In the genomic region with DNA sequence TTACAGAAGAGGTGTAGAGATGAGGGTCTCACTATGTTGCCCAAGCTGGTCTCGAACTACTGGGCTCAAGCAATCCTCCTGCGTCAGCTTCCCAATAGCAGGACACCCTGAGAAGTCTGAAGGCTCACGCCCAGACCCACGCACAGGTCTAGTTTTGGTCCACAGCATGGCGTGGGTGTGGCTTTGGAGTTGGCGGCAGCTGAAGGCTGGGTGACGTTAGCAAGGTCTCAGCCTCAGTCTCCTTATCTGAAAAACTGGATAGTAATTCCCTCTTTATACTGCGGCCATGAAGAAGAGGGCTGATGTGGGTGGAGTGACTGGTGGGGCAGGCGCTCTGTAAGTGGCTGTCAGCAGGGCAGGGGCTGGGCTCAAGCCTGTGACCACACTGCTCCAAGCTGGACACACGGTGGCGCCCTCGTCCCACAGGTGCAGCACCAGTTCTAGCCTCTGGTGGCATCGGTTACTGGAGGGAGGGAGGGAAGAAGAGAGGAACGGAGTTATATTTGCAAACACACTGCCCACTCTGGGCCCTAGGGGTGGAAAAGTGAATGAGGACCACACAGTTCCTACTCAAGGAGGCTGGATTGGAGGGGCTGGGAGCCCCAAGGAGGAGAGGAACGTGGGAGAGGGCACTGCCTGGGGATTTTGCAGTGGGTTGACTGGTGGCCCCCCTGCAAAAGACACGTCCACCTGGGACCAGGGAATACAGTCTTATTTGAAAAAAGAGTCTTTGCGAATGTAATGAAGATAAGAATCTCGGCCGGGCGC, we compare ENCODE assay signal across 1 cellular context.
TF ChIP-seq lines count a peak whose summit lies in the region.

No MANE protein-coding gene starts in this region.

TF ChIP-seq in HEK293, 187 proteins besides CTCF, POLR2A, EP300 and RAD21 (continued from another document and continues in another):
- TF ChIP-seq, protein P1, sequence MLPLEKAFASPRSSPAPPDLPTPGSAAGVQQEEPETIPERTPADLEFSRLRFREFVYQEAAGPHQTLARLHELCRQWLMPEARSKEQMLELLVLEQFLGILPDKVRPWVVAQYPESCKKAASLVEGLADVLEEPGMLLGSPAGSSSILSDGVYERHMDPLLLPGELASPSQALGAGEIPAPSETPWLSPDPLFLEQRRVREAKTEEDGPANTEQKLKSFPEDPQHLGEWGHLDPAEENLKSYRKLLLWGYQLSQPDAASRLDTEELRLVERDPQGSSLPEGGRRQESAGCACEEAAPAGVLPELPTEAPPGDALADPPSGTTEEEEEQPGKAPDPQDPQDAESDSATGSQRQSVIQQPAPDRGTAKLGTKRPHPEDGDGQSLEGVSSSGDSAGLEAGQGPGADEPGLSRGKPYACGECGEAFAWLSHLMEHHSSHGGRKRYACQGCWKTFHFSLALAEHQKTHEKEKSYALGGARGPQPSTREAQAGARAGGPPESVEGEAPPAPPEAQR (tag by site-specific recombination; IDR thresholded peaks at IDR 0.05) = no peak
- TF ChIP-seq, protein P2, sequence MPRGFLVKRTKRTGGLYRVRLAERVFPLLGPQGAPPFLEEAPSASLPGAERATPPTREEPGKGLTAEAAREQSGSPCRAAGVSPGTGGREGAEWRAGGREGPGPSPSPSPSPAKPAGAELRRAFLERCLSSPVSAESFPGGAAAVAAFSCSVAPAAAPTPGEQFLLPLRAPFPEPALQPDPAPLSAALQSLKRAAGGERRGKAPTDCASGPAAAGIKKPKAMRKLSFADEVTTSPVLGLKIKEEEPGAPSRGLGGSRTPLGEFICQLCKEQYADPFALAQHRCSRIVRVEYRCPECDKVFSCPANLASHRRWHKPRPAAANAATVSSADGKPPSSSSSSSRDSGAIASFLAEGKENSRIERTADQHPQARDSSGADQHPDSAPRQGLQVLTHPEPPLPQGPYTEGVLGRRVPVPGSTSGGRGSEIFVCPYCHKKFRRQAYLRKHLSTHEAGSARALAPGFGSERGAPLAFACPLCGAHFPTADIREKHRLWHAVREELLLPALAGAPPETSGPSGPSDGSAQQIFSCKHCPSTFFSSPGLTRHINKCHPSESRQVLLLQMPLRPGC (tag by site-specific recombination; IDR thresholded peaks at IDR 0.05) = no peak; the same call in 1 of the 2 replicates
- no peak for TF ChIP-seq ZNF830 (tag by site-specific recombination; IDR thresholded peaks at IDR 0.05; ENCODE audit: low read depth)
- TF ChIP-seq, protein P3, sequence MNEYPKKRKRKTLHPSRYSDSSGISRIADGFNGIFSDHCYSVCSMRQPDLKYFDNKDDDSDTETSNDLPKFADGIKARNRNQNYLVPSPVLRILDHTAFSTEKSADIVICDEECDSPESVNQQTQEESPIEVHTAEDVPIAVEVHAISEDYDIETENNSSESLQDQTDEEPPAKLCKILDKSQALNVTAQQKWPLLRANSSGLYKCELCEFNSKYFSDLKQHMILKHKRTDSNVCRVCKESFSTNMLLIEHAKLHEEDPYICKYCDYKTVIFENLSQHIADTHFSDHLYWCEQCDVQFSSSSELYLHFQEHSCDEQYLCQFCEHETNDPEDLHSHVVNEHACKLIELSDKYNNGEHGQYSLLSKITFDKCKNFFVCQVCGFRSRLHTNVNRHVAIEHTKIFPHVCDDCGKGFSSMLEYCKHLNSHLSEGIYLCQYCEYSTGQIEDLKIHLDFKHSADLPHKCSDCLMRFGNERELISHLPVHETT (tag by site-specific recombination; IDR thresholded peaks at IDR 0.05) = peak; percentile 54; the same call in 1 of the 2 replicates
- peak; percentile 100 for TF ChIP-seq ZNF654 (tag by site-specific recombination; IDR thresholded peaks at IDR 0.05; ENCODE audit: low read depth)
- TF ChIP-seq ZNF423 (tag by site-specific recombination; IDR thresholded peaks at IDR 0.05) = no peak
- TF ChIP-seq ZNF132 (tag by site-specific recombination; IDR thresholded peaks at IDR 0.05; ENCODE audit: borderline replicate concordance) = no peak
- peak; percentile 48 for TF ChIP-seq SP3 (tag by site-specific recombination; IDR thresholded peaks at IDR 0.05)
- TF ChIP-seq ZNF366 (tag by site-specific recombination; conservative IDR thresholded peaks at IDR 0.05) = peak; percentile 98
- TF ChIP-seq, protein P4, sequence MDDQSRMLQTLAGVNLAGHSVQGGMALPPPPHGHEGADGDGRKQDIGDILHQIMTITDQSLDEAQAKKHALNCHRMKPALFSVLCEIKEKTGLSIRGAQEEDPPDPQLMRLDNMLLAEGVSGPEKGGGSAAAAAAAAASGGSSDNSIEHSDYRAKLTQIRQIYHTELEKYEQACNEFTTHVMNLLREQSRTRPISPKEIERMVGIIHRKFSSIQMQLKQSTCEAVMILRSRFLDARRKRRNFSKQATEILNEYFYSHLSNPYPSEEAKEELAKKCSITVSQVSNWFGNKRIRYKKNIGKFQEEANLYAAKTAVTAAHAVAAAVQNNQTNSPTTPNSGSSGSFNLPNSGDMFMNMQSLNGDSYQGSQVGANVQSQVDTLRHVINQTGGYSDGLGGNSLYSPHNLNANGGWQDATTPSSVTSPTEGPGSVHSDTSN (CRISPR knock-in tag; IDR thresholded peaks at IDR 0.05) = no peak; the same call in 1 of the 2 replicates
- no peak for TF ChIP-seq ZFP3 (tag by site-specific recombination; IDR thresholded peaks at IDR 0.05; ENCODE audit: low read depth)
- TF ChIP-seq GLIS1 (tag by site-specific recombination; IDR thresholded peaks at IDR 0.05) = peak; percentile 56
- no peak for TF ChIP-seq KLF1 (tag by site-specific recombination; IDR thresholded peaks at IDR 0.05)
- TF ChIP-seq ZNF266 (tag by site-specific recombination; IDR thresholded peaks at IDR 0.05; ENCODE audit: low read depth) = no peak
- no peak for TF ChIP-seq ZNF747 (tag by site-specific recombination; IDR thresholded peaks at IDR 0.05)
- TF ChIP-seq ZNF48 (tag by site-specific recombination; IDR thresholded peaks at IDR 0.05) = no peak
- no peak for TF ChIP-seq IKZF3 (tag by site-specific recombination; IDR thresholded peaks at IDR 0.05)
- no peak for TF ChIP-seq OSR2 (tag by site-specific recombination; IDR thresholded peaks at IDR 0.05)
- TF ChIP-seq, protein P5, sequence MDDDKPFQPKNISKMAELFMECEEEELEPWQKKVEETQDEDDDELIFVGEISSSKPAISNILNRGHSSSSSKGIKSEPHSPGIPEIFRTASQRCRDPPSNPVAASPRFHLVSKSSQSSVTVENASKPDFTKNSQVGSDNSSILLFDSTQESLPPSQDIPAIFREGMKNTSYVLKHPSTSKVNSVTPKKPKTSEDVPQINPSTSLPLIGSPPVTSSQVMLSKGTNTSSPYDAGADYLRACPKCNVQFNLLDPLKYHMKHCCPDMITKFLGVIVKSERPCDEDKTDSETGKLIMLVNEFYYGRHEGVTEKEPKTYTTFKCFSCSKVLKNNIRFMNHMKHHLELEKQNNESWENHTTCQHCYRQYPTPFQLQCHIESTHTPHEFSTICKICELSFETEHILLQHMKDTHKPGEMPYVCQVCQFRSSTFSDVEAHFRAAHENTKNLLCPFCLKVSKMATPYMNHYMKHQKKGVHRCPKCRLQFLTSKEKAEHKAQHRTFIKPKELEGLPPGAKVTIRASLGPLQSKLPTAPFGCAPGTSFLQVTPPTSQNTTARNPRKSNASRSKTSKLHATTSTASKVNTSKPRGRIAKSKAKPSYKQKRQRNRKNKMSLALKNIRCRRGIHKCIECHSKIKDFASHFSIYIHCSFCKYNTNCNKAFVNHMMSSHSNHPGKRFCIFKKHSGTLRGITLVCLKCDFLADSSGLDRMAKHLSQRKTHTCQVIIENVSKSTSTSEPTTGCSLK (tag by site-specific recombination; IDR thresholded peaks at IDR 0.05) = no peak
- TF ChIP-seq, protein P6, sequence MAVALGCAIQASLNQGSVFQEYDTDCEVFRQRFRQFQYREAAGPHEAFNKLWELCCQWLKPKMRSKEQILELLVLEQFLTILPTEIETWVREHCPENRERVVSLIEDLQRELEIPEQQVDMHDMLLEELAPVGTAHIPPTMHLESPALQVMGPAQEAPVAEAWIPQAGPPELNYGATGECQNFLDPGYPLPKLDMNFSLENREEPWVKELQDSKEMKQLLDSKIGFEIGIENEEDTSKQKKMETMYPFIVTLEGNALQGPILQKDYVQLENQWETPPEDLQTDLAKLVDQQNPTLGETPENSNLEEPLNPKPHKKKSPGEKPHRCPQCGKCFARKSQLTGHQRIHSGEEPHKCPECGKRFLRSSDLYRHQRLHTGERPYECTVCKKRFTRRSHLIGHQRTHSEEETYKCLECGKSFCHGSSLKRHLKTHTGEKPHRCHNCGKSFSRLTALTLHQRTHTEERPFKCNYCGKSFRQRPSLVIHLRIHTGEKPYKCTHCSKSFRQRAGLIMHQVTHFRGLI (tag by site-specific recombination; IDR thresholded peaks at IDR 0.05) = no peak
- TF ChIP-seq, protein P7, sequence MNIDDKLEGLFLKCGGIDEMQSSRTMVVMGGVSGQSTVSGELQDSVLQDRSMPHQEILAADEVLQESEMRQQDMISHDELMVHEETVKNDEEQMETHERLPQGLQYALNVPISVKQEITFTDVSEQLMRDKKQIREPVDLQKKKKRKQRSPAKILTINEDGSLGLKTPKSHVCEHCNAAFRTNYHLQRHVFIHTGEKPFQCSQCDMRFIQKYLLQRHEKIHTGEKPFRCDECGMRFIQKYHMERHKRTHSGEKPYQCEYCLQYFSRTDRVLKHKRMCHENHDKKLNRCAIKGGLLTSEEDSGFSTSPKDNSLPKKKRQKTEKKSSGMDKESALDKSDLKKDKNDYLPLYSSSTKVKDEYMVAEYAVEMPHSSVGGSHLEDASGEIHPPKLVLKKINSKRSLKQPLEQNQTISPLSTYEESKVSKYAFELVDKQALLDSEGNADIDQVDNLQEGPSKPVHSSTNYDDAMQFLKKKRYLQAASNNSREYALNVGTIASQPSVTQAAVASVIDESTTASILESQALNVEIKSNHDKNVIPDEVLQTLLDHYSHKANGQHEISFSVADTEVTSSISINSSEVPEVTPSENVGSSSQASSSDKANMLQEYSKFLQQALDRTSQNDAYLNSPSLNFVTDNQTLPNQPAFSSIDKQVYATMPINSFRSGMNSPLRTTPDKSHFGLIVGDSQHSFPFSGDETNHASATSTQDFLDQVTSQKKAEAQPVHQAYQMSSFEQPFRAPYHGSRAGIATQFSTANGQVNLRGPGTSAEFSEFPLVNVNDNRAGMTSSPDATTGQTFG (tag by site-specific recombination; IDR thresholded peaks at IDR 0.05; ENCODE audit: borderline replicate concordance) = no peak
- no peak for TF ChIP-seq HOXD13 (CRISPR knock-in tag; IDR thresholded peaks at IDR 0.05; ENCODE audit: borderline replicate concordance)
- no peak for TF ChIP-seq ZNF677 (tag by site-specific recombination; IDR thresholded peaks at IDR 0.05)
- TF ChIP-seq ZNF658 (tag by site-specific recombination; IDR thresholded peaks at IDR 0.05) = no peak
- no peak for TF ChIP-seq ZNF571 (tag by site-specific recombination; IDR thresholded peaks at IDR 0.05)
- TF ChIP-seq ZNF76 (tag by site-specific recombination; IDR thresholded peaks at IDR 0.05; ENCODE audit: borderline replicate concordance, low read depth) = 0 out of 2 replicates have a peak, but pooled peaks have one; percentile 23
- TF ChIP-seq SCRT2 (tag by site-specific recombination; IDR thresholded peaks at IDR 0.05) = peak; percentile 47
- no peak for TF ChIP-seq ZNF112 (tag by site-specific recombination; IDR thresholded peaks at IDR 0.05)
- no peak for TF ChIP-seq FEZF1 (tag by site-specific recombination; IDR thresholded peaks at IDR 0.05)
- TF ChIP-seq ZFP69B (tag by site-specific recombination; IDR thresholded peaks at IDR 0.05) = peak; percentile 66; the same call in 1 of the 2 replicates
- TF ChIP-seq, protein P8, sequence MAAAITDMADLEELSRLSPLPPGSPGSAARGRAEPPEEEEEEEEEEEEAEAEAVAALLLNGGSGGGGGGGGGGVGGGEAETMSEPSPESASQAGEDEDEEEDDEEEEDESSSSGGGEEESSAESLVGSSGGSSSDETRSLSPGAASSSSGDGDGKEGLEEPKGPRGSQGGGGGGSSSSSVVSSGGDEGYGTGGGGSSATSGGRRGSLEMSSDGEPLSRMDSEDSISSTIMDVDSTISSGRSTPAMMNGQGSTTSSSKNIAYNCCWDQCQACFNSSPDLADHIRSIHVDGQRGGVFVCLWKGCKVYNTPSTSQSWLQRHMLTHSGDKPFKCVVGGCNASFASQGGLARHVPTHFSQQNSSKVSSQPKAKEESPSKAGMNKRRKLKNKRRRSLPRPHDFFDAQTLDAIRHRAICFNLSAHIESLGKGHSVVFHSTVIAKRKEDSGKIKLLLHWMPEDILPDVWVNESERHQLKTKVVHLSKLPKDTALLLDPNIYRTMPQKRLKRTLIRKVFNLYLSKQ (tag by site-specific recombination; IDR thresholded peaks at IDR 0.05; ENCODE audit: borderline replicate concordance) = no peak
- TF ChIP-seq ZNF629 (tag by site-specific recombination; IDR thresholded peaks at IDR 0.05) = peak; percentile 61
- TF ChIP-seq PRDM1 (tag by site-specific recombination; IDR thresholded peaks at IDR 0.05) = no peak
- no peak for TF ChIP-seq ZBTB21 (tag by site-specific recombination; IDR thresholded peaks at IDR 0.05)
- no peak for TF ChIP-seq ZNF155 (tag by site-specific recombination; IDR thresholded peaks at IDR 0.05)
- 0 out of 2 replicates have a peak, but pooled peaks have one; percentile 31 for TF ChIP-seq ZNF391 (tag by site-specific recombination; IDR thresholded peaks at IDR 0.05; ENCODE audit: borderline replicate concordance, low read depth)
- no peak for TF ChIP-seq YY1 (tag by site-specific recombination; IDR thresholded peaks at IDR 0.05)
- no peak for TF ChIP-seq BCL11A (tag by site-specific recombination; IDR thresholded peaks at IDR 0.05; ENCODE audit: low read depth)
- TF ChIP-seq, protein P9, sequence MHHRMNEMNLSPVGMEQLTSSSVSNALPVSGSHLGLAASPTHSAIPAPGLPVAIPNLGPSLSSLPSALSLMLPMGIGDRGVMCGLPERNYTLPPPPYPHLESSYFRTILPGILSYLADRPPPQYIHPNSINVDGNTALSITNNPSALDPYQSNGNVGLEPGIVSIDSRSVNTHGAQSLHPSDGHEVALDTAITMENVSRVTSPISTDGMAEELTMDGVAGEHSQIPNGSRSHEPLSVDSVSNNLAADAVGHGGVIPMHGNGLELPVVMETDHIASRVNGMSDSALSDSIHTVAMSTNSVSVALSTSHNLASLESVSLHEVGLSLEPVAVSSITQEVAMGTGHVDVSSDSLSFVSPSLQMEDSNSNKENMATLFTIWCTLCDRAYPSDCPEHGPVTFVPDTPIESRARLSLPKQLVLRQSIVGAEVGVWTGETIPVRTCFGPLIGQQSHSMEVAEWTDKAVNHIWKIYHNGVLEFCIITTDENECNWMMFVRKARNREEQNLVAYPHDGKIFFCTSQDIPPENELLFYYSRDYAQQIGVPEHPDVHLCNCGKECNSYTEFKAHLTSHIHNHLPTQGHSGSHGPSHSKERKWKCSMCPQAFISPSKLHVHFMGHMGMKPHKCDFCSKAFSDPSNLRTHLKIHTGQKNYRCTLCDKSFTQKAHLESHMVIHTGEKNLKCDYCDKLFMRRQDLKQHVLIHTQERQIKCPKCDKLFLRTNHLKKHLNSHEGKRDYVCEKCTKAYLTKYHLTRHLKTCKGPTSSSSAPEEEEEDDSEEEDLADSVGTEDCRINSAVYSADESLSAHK (tag by site-specific recombination; IDR thresholded peaks at IDR 0.05) = no peak
- TF ChIP-seq KLF9 (tag by site-specific recombination; IDR thresholded peaks at IDR 0.05; ENCODE audit: low read depth) = 0 out of 2 replicates have a peak, but pooled peaks have one; percentile 28
- TF ChIP-seq ZNF221 (tag by site-specific recombination; IDR thresholded peaks at IDR 0.05; ENCODE audit: borderline replicate concordance) = no peak
- no peak for TF ChIP-seq MZF1 (tag by site-specific recombination; IDR thresholded peaks at IDR 0.05; ENCODE audit: borderline replicate concordance)
- TF ChIP-seq GLI4 (tag by site-specific recombination; IDR thresholded peaks at IDR 0.05) = no peak
- peak; percentile 52; the same call in 1 of the 2 replicates for TF ChIP-seq ZXDB (tag by site-specific recombination; IDR thresholded peaks at IDR 0.05)
